In the genomic region with DNA sequence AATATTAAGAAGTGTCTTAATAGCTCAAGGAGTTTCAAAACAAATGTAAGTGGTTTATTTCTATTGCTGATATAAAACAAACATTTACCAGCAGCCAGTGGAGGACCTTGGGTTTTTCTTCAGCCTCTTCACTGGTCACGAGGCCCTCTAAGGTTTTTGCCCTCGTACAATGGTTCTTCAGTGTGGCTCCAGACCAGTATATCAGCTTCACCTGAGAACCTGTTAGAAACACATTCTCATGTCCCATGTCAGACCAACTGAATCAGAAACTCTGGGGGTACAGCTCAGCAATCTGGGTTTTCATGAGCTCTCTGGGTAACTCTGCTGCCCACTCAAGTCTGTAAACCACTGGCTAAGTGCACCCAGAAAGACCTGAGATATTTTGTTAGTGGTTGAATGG, we compare ENCODE assay signal across 18 cellular contexts. TPM values are rescaled to one million over a fixed set of nuclear protein-coding genes. Genes with fewer than 3 reads are reported as not detected.
DNase-seq lines count a peak whose midpoint lies in the region; ATAC-seq, FAIRE-seq and TF ChIP-seq lines count a peak whose summit lies in the region.
"Had no signal": no experiment of that assay in that cellular context is flagged by ENCODE, and none has a peak within 500 bp of the region (broad histone marks: within the 10 kb centered on the region; RNA-seq: fewer than 3 reads in every experiment).

No MANE protein-coding gene starts in this region.

- H3K27ac Mint-ChIP-seq in neural progenitor cell = no peak overlapping the region
- H3K27ac Mint-ChIP-seq: B cell; CD4-positive, alpha-beta T cell; H9; IgD-negative memory B cell had no signal

- no peaks in the 10 kb centered on the region for H3K9me2 ChIP-seq in PC-9 (ENCODE audit: insufficient read depth)

- TF ChIP-seq EP300 in A549 (IDR thresholded peaks at IDR 0.05) = no peak

- H3K9me3 Mint-ChIP-seq in neural progenitor cell = no peaks in the 10 kb centered on the region
- H3K9me3 Mint-ChIP-seq: CD4-positive, alpha-beta T cell; H9; IgD-negative memory B cell had no signal

- no peak for TF ChIP-seq POLR2A in A549 (IDR thresholded peaks at IDR 0.05; ENCODE audit: low read length)

- H3K18ac ChIP-seq in mesendoderm (ENCODE audit: low read length) = no peak overlapping the region

- H3K56ac ChIP-seq in mesendoderm (ENCODE audit: low read length) = no peak overlapping the region

- H4K20me1 ChIP-seq in PC-9 (ENCODE audit: insufficient read depth) (no peaks in the 10 kb centered on the region; the same call in 1 of the 2 replicates), neural progenitor cell (ENCODE audit: low read depth) (peaks cover 27% of the 10 kb centered on the region)

- H3K36me3 Mint-ChIP-seq in neural progenitor cell = peaks cover 5% of the 10 kb centered on the region
- H3K36me3 Mint-ChIP-seq: IgD-negative memory B cell had no signal

- CTCF ChIA-PET in A549 (lab: Yijun Ruan, JAX) (interaction anchor here (0.6 to 22.9 kb wide), 5 partner anchors 11 to 256 kb away, joined by 3 to 256 read pairs (median 4); a partner anchor contains a TSS), PC-9 (lab: Charles Lee) (no interaction called here)

- H3K27me3 Mint-ChIP-seq in neural progenitor cell (ENCODE audit: insufficient read depth, low read depth) = peaks cover 5% of the 10 kb centered on the region
- H3K27me3 Mint-ChIP-seq: B cell, IgD-negative memory B cell had no signal

- TF ChIP-seq RAD21 in A549 (conservative IDR thresholded peaks at IDR 0.05 in 1 of 2, IDR thresholded peaks at IDR 0.05 in 1 of 2) = no peak

- intact Hi-C loops in PC-9 (cut with micrococcal nuclease; ENCODE audit: unreplicated experiment) (no loop called here), left lung (cut with DNase I) (no loop called here)

- H3F3A ChIP-seq in PC-9 (ENCODE audit: insufficient read depth, low read depth) (peaks cover 37% of the 10 kb centered on the region), neural progenitor cell (ENCODE audit: low read depth) (peaks cover 19% of the 10 kb centered on the region)

- no peak overlapping the region for H3K4ac ChIP-seq in mesendoderm (ENCODE audit: low read depth, low read length)

- H3K4me3 Mint-ChIP-seq in neural progenitor cell = no peak overlapping the region
- H3K4me3 Mint-ChIP-seq: B cell; CD4-positive, alpha-beta T cell; H9; IgD-negative memory B cell had no signal

- H3K4me3 ChIP-seq in A549 (no peak overlapping the region), PC-9 (no peak overlapping the region), left lung (no peak overlapping the region), mesendoderm (ENCODE audit: low read length) (no peak overlapping the region), neural progenitor cell (no peak overlapping the region)

- TF ChIP-seq CTCF in A549 (IDR thresholded peaks at IDR 0.05) (no peak), PC-9 (conservative IDR thresholded peaks at IDR 0.05) (no peak), left lung (IDR thresholded peaks at IDR 0.05) (no peak), neural progenitor cell (IDR thresholded peaks at IDR 0.05) (no peak)

- no TSS peak for BruUV-seq in PC-9 (replicated peaks; lab: Mats Ljungman, UMichigan)

- DNase-seq in A549 (ENCODE audit: low read depth in 1 of 2, low spot score in 1 of 2) = no peak
- DNase-seq in PC-9 = no peak
- peak in 1 of 2 donors; percentile 47 for DNase-seq in left lung
- DNase-seq in mesendoderm = no peak
- no peak for DNase-seq in activated CD4-positive, alpha-beta T cell treated with anti-CD3 and anti-CD28 coated beads for 48 hours
- no peak for DNase-seq in NCI-H69 (lab: John Stamatoyannopoulos, UW)
- DNase-seq in middle frontal gyrus (ENCODE audit: extremely low spot score, low spot score) = no peak
- DNase-seq in neural progenitor cell (ENCODE audit: low spot score) = no peak
- DNase-seq: 8988T; C1 segment of cervical spinal cord; CD4-positive, alpha-beta T cell; DMS153; GF-D8; GOT3; H9 had no signal

- H3K9ac ChIP-seq in mesendoderm (ENCODE audit: low read length) = no peak overlapping the region
- no peak overlapping the region for H3K9ac ChIP-seq in neural progenitor cell

- no peak overlapping the region for H4K5ac ChIP-seq in mesendoderm (ENCODE audit: low read length)

- H2AFZ ChIP-seq in PC-9 (no peak overlapping the region), neural progenitor cell (replicated peaks) (no peak overlapping the region)

- H3K36me3 ChIP-seq in PC-9 (ENCODE audit: low read depth) = peaks cover 14% of the 10 kb centered on the region; the same call in 1 of the 2 replicates
- H3K36me3 ChIP-seq in left lung = no peaks in the 10 kb centered on the region
- no peaks in the 10 kb centered on the region for H3K36me3 ChIP-seq in mesendoderm (ENCODE audit: control insufficient read depth, insufficient read depth, low read length)
- H3K36me3 ChIP-seq in neural progenitor cell = no peaks in the 10 kb centered on the region

- H3K9me3 ChIP-seq in A549 (no peaks in the 10 kb centered on the region), PC-9 (ENCODE audit: insufficient read depth, low read depth) (no peaks in the 10 kb centered on the region), left lung (no peaks in the 10 kb centered on the region), neural progenitor cell (ENCODE audit: low read depth) (no peaks in the 10 kb centered on the region)

- H3K27ac ChIP-seq in A549 = peak overlapping the region; percentile 91 to 92
- 0 out of 2 replicates have a peak overlapping the region, but pooled peaks have one; percentile 8 for H3K27ac ChIP-seq in PC-9
- H3K27ac ChIP-seq in left lung = peak overlapping the region; percentile 3 to 69
- no peak overlapping the region for H3K27ac ChIP-seq in mesendoderm (ENCODE audit: low read depth, low read length)
- H3K27ac ChIP-seq in neural progenitor cell = no peak overlapping the region

- H2BK5ac ChIP-seq in mesendoderm (ENCODE audit: low read length) = no peak overlapping the region

- peaks cover 29% of the 10 kb centered on the region for H3K4me1 Mint-ChIP-seq in neural progenitor cell
- H3K4me1 Mint-ChIP-seq: B cell had no signal

- H2BK120ac ChIP-seq in mesendoderm (ENCODE audit: low read depth, low read length) = no peak overlapping the region

- POLR2A ChIA-PET in A549 (lab: Yijun Ruan, JAX) = no interaction called here
- POLR2A ChIA-PET in PC-9 (lab: Charles Lee; ENCODE audit: unreplicated experiment) = no interaction called here

- FAIRE-seq in A549 (lab: Jason Lieb, UNC) = no peak
- FAIRE-seq: D721Med had no signal

- H2BK15ac ChIP-seq in mesendoderm (replicated peaks; ENCODE audit: low read depth) = peak overlapping the region; percentile 21

- no peak overlapping the region for H4K8ac ChIP-seq in mesendoderm (ENCODE audit: low read depth, low read length)

- H3K4me2 ChIP-seq in A549 = peak overlapping the region; percentile 74
- no peak overlapping the region for H3K4me2 ChIP-seq in PC-9
- no peak overlapping the region for H3K4me2 ChIP-seq in mesendoderm (ENCODE audit: low read length)
- no peak overlapping the region for H3K4me2 ChIP-seq in neural progenitor cell

- H3K79me2 ChIP-seq in PC-9 (ENCODE audit: low read depth) = peaks cover 94% of the 10 kb centered on the region
- H3K79me2 ChIP-seq in mesendoderm (ENCODE audit: control insufficient read depth, insufficient read depth, low read length) = peaks cover 2% of the 10 kb centered on the region
- peaks cover 4% of the 10 kb centered on the region for H3K79me2 ChIP-seq in neural progenitor cell (ENCODE audit: low read depth)

- ATAC-seq in A549 (no peak), left lung (peak; percentile 66)

- no peak overlapping the region for H3K23ac ChIP-seq in mesendoderm (ENCODE audit: low read length)

- no peak overlapping the region for H2AK5ac ChIP-seq in mesendoderm (ENCODE audit: low read length)

- WGBS in A549 (ENCODE audit: missing lambda C conversion rate) = 91% methylated on average over 2 of the region's 2 CpGs
- WGBS in mesendoderm (ENCODE audit: extremely low coverage, insufficient coverage, low lambda C conversion rate) = no CpG with 5 or more reads among the region's 2 CpGs

- H3K27me3 ChIP-seq in PC-9 (ENCODE audit: insufficient read depth, low read depth) (no peaks in the 10 kb centered on the region), left lung (no peaks in the 10 kb centered on the region), mesendoderm (ENCODE audit: insufficient read depth, low read length, poor library complexity) (no peaks in the 10 kb centered on the region), neural progenitor cell (no peaks in the 10 kb centered on the region)

- H3K79me1 ChIP-seq in mesendoderm (ENCODE audit: low read length) = peaks cover 4% of the 10 kb centered on the region

- H3K4me1 ChIP-seq in A549 (peaks cover 100% of the 10 kb centered on the region), PC-9 (replicated peaks; ENCODE audit: insufficient read depth) (peaks cover 50% of the 10 kb centered on the region), left lung (peaks cover 3 to 8% of the 10 kb centered on the region in 2 donors), mesendoderm (ENCODE audit: control insufficient read depth, low read depth, low read length) (peaks cover 13% of the 10 kb centered on the region), neural progenitor cell (peaks cover 18% of the 10 kb centered on the region)

TF ChIP-seq in A549, 52 proteins besides CTCF, POLR2A, EP300 and RAD21 (continues in another document):
- no peak for TF ChIP-seq SREBF2 (IDR thresholded peaks at IDR 0.05)
- TF ChIP-seq, protein P1, sequence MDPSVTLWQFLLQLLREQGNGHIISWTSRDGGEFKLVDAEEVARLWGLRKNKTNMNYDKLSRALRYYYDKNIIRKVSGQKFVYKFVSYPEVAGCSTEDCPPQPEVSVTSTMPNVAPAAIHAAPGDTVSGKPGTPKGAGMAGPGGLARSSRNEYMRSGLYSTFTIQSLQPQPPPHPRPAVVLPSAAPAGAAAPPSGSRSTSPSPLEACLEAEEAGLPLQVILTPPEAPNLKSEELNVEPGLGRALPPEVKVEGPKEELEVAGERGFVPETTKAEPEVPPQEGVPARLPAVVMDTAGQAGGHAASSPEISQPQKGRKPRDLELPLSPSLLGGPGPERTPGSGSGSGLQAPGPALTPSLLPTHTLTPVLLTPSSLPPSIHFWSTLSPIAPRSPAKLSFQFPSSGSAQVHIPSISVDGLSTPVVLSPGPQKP (IDR thresholded peaks at IDR 0.05; ENCODE audit: low read depth, low read length) = no peak
- no peak for TF ChIP-seq RARB (CRISPR knock-in tag; IDR thresholded peaks at IDR 0.05)
- TF ChIP-seq, protein P2, sequence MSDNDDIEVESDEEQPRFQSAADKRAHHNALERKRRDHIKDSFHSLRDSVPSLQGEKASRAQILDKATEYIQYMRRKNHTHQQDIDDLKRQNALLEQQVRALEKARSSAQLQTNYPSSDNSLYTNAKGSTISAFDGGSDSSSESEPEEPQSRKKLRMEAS (IDR thresholded peaks at IDR 0.05) = no peak
- TF ChIP-seq HOXB13 (CRISPR knock-in tag; IDR thresholded peaks at IDR 0.05; ENCODE audit: low read depth) = no peak

RNA-seq across cellular contexts. Expression of a gene that starts 12.9 kb away (rescaled TPM):
- polyA plus RNA-seq in A549 (2011; rRNA removed) (75.0 and 98.1 TPM in 2 replicates), A549 (2017; fragmentation: RNase III; extraction: RNeasy Plus Mini Kit Qiagen cat#74134 plus additional on column Dnase treatment) (88.5 to 113 TPM (median 92.2 TPM) in 3 replicates)
- 52.9 and 53.5 TPM in 2 replicates for polyA plus RNA-seq in A549 (2012; cell fraction: cytosol; rRNA removed)
- polyA plus RNA-seq in A549 (2012; cell fraction: nucleus; rRNA removed) = 45.0 and 53.1 TPM in 2 replicates
- polyA minus RNA-seq in A549 (2011; rRNA and poly(A)+ RNA removed) = 107 and 125 TPM in 2 replicates
- total RNA-seq in PC-9 (2021) (79.5 and 97.7 TPM in 2 replicates), left lung (10 to 100 TPM; 59.6 to 81.9 TPM), neural progenitor cell (ENCODE audit: low replicate concordance) (6.3 and 6.7 TPM in 2 replicates)
- 23.3 TPM for polyA plus RNA-seq in mesendoderm (2013, experiment 1 of 2)
- polyA plus RNA-seq in mesendoderm (2013, experiment 2 of 2) = 24.1 TPM

Comparison
In these comparisons a context has a peak if more than half of its experiments do, and no peak if none do; other contexts are left out.
1. H3K27ac ChIP-seq: peak in A549 (2 of 2), PC-9 (single experiment) and left lung (2 of 2); none in mesendoderm (single experiment) and neural progenitor cell (single experiment).